ENCODE assay signal across 18 cellular contexts in the genomic region with DNA sequence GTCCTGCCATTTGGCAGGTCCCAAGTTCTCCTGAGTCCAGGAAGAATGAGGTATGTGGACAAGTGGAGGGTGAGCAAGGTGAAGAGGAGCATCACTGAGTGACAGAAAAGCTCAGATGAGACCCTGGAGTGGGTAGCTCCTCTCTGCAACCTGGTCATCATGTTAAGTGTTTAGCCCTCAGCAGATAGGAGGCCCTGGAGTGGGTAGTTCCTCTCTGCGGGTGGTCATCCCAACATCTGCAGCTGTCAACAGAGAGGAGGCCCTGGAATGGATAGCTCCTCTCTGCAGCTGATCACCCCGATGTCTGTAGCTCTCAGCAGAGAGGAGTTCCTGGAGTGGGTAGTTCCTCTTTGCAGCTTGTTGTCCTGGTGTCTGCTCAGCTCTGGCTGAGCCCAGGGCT. TPM values are rescaled to one million over a fixed set of nuclear protein-coding genes. Genes with fewer than 3 reads are reported as not detected.
DNase-seq lines count a peak whose midpoint lies in the region; ATAC-seq, FAIRE-seq and TF ChIP-seq lines count a peak whose summit lies in the region.
"Had no signal": no experiment of that assay in that cellular context is flagged by ENCODE, and none has a peak within 500 bp of the region (broad histone marks: within the 10 kb centered on the region; RNA-seq: fewer than 3 reads in every experiment).

No MANE protein-coding gene starts in this region.

- no peak overlapping the region for H3K27ac ChIP-seq in K562 (ENCODE audit: extremely low read depth, low read depth, low read length)
- peak overlapping the region; percentile 36 to 56 for H3K27ac ChIP-seq in tibial artery
- H3K27ac ChIP-seq: SJCRH30 had no signal

- H2AFZ ChIP-seq in K562 (ENCODE audit: low read depth, low read length) = no peak overlapping the region

- H3K9me3 ChIP-seq in K562 (replicated peaks; ENCODE audit: control insufficient read depth, insufficient read depth, low read depth, low read length) (peaks cover 9% of the 10 kb centered on the region), tibial artery (peaks cover 0 to 5% (median 0%) of the 10 kb centered on the region in 3 donors)
- H3K9me3 ChIP-seq: SJCRH30 had no signal

- H4K20me1 ChIP-seq in K562 (replicated peaks; ENCODE audit: control insufficient read depth, insufficient read depth, low read length) = no peaks in the 10 kb centered on the region

- no peaks in the 10 kb centered on the region for H3K79me2 ChIP-seq in K562 (ENCODE audit: control insufficient read depth, insufficient read depth, low read length)

- no peaks in the 10 kb centered on the region for H3K27me3 Mint-ChIP-seq in activated naive CD4-positive, alpha-beta T cell treated with anti-CD3 and anti-CD28 coated beads for 36 hours (ENCODE audit: low read depth)

- TF ChIP-seq EP300 in K562 (IDR thresholded peaks at IDR 0.05; ENCODE audit: low read length) = no peak

- H3K27me3 ChIP-seq in K562 (ENCODE audit: control insufficient read depth in 2 of 2, insufficient read depth in 2 of 2, low read length in 2 of 2) (no peaks in the 10 kb centered on the region), tibial artery (no peaks in the 10 kb centered on the region)
- H3K27me3 ChIP-seq: MG63, SJCRH30 had no signal

- H3K36me3 Mint-ChIP-seq in activated naive CD4-positive, alpha-beta T cell treated with anti-CD3 and anti-CD28 coated beads for 36 hours (ENCODE audit: low read depth) = peaks cover 36% of the 10 kb centered on the region

- intact Hi-C loops in activated naive CD4-positive, alpha-beta T cell treated with anti-CD3 and anti-CD28 coated beads for 36 hours (cut with micrococcal nuclease) = no loop called here
- intact Hi-C loops in K562 (cut with micrococcal nuclease) = no loop called here
- intact Hi-C loops in tibial artery (cut with DNase I; ENCODE audit: low total_unique reads) = no loop called here

- TF ChIP-seq RAD21 in K562 (CRISPR knock-in tag; conservative IDR thresholded peaks at IDR 0.05 in 1 of 2, IDR thresholded peaks at IDR 0.05 in 1 of 2) = no peak

- H3K4me1 ChIP-seq in K562 (replicated peaks in 1 of 2; ENCODE audit: control insufficient read depth in 2 of 2, insufficient read depth in 2 of 2, low read length in 2 of 2) (no peaks in the 10 kb centered on the region), tibial artery (peaks cover 0 to 55% (median 15%) of the 10 kb centered on the region in 4 donors)
- H3K4me1 ChIP-seq: SJCRH30 had no signal

- CTCF ChIA-PET in activated naive CD4-positive, alpha-beta T cell treated with anti-CD3 and anti-CD28 coated beads for 36 hours (lab: Charles Lee) = no interaction called here
- CTCF ChIA-PET in K562 (lab: Yijun Ruan, JAX; ENCODE audit: low intra/inter-chr PET ratio) = no interaction called here

- FAIRE-seq in K562 (lab: Jason Lieb, UNC) = no peak
- FAIRE-seq in H54 (lab: Jason Lieb, UNC) = no peak
- FAIRE-seq: A204.1, GM19239, HepG2 had no signal

- DNase-seq in activated naive CD4-positive, alpha-beta T cell treated with anti-CD3 and anti-CD28 coated beads for 36 hours = peak; percentile 18
- DNase-seq in activated naive CD4-positive, alpha-beta T cell treated with anti-CD3 and anti-CD28 coated beads, Interleukin-2, amount 50 U/mL, for 16 hours = no peak
- DNase-seq in KBM-7 (peak; percentile 29), K562 (ENCODE audit: extremely low read depth in 1 of 4, low spot score in 3 of 4) (peak in 1 of 4 experiments; percentile 29), tibial artery (no peak), NCI-H2081 treated with DMSO at 0.1 percent for 48 hours (lab: John Stamatoyannopoulos, UW) (no peak), H54 (ENCODE audit: insufficient read length, low spot score) (no peak)
- DNase-seq: H7; MG63; NCI-H187; NCI-H69; NK-92 treated with Interleukin-12 subunit alpha and Interleukin-12 subunit beta, amount 100 ng/mL, for 24 hours; RPMI8226; SJCRH30 had no signal

- TF ChIP-seq POLR2A in K562 (conservative IDR thresholded peaks at IDR 0.05) (no peak), H54 (IDR thresholded peaks at IDR 0.05; ENCODE audit: low read depth, low read length) (no peak)

- H3K36me3 ChIP-seq in K562 (ENCODE audit: control insufficient read depth, insufficient read depth, low read length) (peaks cover 3% of the 10 kb centered on the region; the same call in 1 of the 3 replicates), tibial artery (peaks cover 0 to 7% (median 0%) of the 10 kb centered on the region in 3 donors)
- H3K36me3 ChIP-seq: SJCRH30 had no signal

- no peak for ATAC-seq in K562
- ATAC-seq: HepG2 had no signal

- H3K27ac Mint-ChIP-seq in activated naive CD4-positive, alpha-beta T cell treated with anti-CD3 and anti-CD28 coated beads for 36 hours = no peak overlapping the region

- no peak overlapping the region for H3K4me2 ChIP-seq in K562 (ENCODE audit: insufficient read depth, low read length)

- 100% methylated on average over 2 of the region's 2 CpGs for WGBS in K562 (ENCODE audit: insufficient coverage, low coverage, missing lambda C conversion rate)

- no peaks in the 10 kb centered on the region for H3K9me1 ChIP-seq in K562 (ENCODE audit: control insufficient read depth, insufficient read depth, low read length)

- no peak overlapping the region for H3K9ac ChIP-seq in K562 (ENCODE audit: insufficient read depth in 1 of 2, low read depth in 2 of 2, low read length in 2 of 2)

- BruUV-seq in K562 (replicated peaks; lab: Mats Ljungman, UMichigan) = no TSS peak

- TF ChIP-seq CTCF in K562 (IDR thresholded peaks at IDR 0.05 in 2 of 3, conservative IDR thresholded peaks at IDR 0.05 in 1 of 3; ENCODE audit: insufficient read depth in 2 of 3, low read depth in 1 of 3, low read length in 3 of 3) = no peak
- no peak for TF ChIP-seq CTCF in tibial artery (IDR thresholded peaks at IDR 0.05)

- in situ Hi-C loops in KBM-7 (cut with MboI; ENCODE audit: low pct_unique_long_range_greater_than_20kb, low sequenced_read_pairs) = no loop called here
- in situ Hi-C loops in K562 (cut with MboI) = no loop called here

- H3K9me3 Mint-ChIP-seq in activated naive CD4-positive, alpha-beta T cell treated with anti-CD3 and anti-CD28 coated beads for 36 hours = peaks cover 27% of the 10 kb centered on the region

- H3K4me1 Mint-ChIP-seq in activated naive CD4-positive, alpha-beta T cell treated with anti-CD3 and anti-CD28 coated beads for 36 hours (ENCODE audit: low read depth) = peaks cover 27% of the 10 kb centered on the region
- H3K4me1 Mint-ChIP-seq: CD14-positive monocyte had no signal

- no peak overlapping the region for H3K4me3 Mint-ChIP-seq in activated naive CD4-positive, alpha-beta T cell treated with anti-CD3 and anti-CD28 coated beads for 36 hours
- H3K4me3 Mint-ChIP-seq: CD14-positive monocyte had no signal

- POLR2A ChIA-PET in K562 (lab: Yijun Ruan, JAX) = no interaction called here

- no peak overlapping the region for H3K4me3 ChIP-seq in K562
- no peak overlapping the region for H3K4me3 ChIP-seq in tibial artery
- H3K4me3 ChIP-seq: MG63, SJCRH30 had no signal

TF ChIP-seq in K562, 482 proteins besides CTCF, POLR2A, EP300 and RAD21 (continues in another document):
- 0 out of 2 replicates have a peak, but pooled peaks have one; percentile 41 for TF ChIP-seq CBX1 (IDR thresholded peaks at IDR 0.05; ENCODE audit: low read depth)

RNA-seq across cellular contexts. Expression of a gene that starts 48.4 kb away (rescaled TPM):
- total RNA-seq in activated naive CD4-positive, alpha-beta T cell treated with anti-CD3 and anti-CD28 coated beads for 36 hours = 10 to 100 TPM; 35.6 to 38.5 TPM
- 8.3 and 9.4 TPM in 2 replicates for total RNA-seq in K562 (2011; cell fraction: chromatin; rRNA removed; ENCODE audit: low replicate concordance)
- 14.2 and 15.7 TPM in 2 replicates for total RNA-seq in K562 (2011; cell fraction: nucleolus; rRNA removed)
- total RNA-seq in K562 (2011; cell fraction: nucleoplasm; rRNA removed) = 8.9 and 10.3 TPM in 2 replicates
- total RNA-seq in K562 (2014; rRNA removed) (61.5 and 66.4 TPM in 2 replicates), K562 (2014; rRNA removed; fragmentation: Illumina TruSeq; extraction: Trizol) (95.9 and 104 TPM in 2 replicates), K562 (2015; rRNA removed; fragmentation: Illumina TruSeq; extraction: Trizol) (89.3 and 93.6 TPM in 2 replicates), K562 (2021) (56.0 and 58.9 TPM in 2 replicates)
- polyA plus RNA-seq in K562 (2011; rRNA removed) (55.5 and 64.3 TPM in 2 replicates), K562 (2014; fragmentation: Illumina TruSeq; extraction: Trizol) (81.0 and 100 TPM in 2 replicates), K562 (2014; fragmentation: Nextera tagmentation; extraction: Ambion mirVana) (100 to 1,000 TPM; 140 to 155 TPM), K562 (2014; rRNA removed) (112 and 128 TPM in 2 replicates)
- polyA plus RNA-seq in K562 (2011; cell fraction: cytosol; rRNA removed) = 11.2 and 17.8 TPM in 2 replicates
- polyA plus RNA-seq in K562 (2011; cell fraction: nucleus; rRNA removed) = 11.4 and 15.6 TPM in 2 replicates
- 52.2 and 79.7 TPM in 2 replicates for polyA plus RNA-seq in K562 (2012)
- 13.2 and 13.3 TPM in 2 replicates for polyA minus RNA-seq in K562 (2011; rRNA and poly(A)+ RNA removed)
- polyA minus RNA-seq in K562 (2011; cell fraction: cytosol; rRNA and poly(A)+ RNA removed) = 14.3 and 27.4 TPM in 2 replicates
- polyA minus RNA-seq in K562 (2011; cell fraction: nucleus; rRNA and poly(A)+ RNA removed) = 19.0 and 30.5 TPM in 2 replicates

RNA-seq across cellular contexts. Expression of a gene that starts 48.6 kb away (rescaled TPM):
- 1 to 10 TPM; 7.8 to 9.1 TPM for total RNA-seq in activated naive CD4-positive, alpha-beta T cell treated with anti-CD3 and anti-CD28 coated beads for 36 hours
- total RNA-seq in K562 (2011; cell fraction: chromatin; rRNA removed; ENCODE audit: low replicate concordance) = 22.7 and 43.4 TPM in 2 replicates
- 10.0 and 16.1 TPM in 2 replicates for total RNA-seq in K562 (2011; cell fraction: nucleolus; rRNA removed)
- total RNA-seq in K562 (2011; cell fraction: nucleoplasm; rRNA removed) = 21.8 and 37.2 TPM in 2 replicates
- total RNA-seq in K562 (2014; rRNA removed) = 10.1 and 14.6 TPM in 2 replicates
- 29.0 and 30.0 TPM in 2 replicates for total RNA-seq in K562 (2014; rRNA removed; fragmentation: Illumina TruSeq; extraction: Trizol)
- 24.4 and 24.8 TPM in 2 replicates for total RNA-seq in K562 (2015; rRNA removed; fragmentation: Illumina TruSeq; extraction: Trizol)
- 14.1 and 15.6 TPM in 2 replicates for total RNA-seq in K562 (2021)
- 36.7 and 41.8 TPM in 2 replicates for polyA plus RNA-seq in K562 (2011; rRNA removed)
- polyA plus RNA-seq in K562 (2011; cell fraction: cytosol; rRNA removed) = 12.6 and 25.9 TPM in 2 replicates
- 13.4 and 20.6 TPM in 2 replicates for polyA plus RNA-seq in K562 (2011; cell fraction: nucleus; rRNA removed)
- polyA plus RNA-seq in K562 (2012) = 9.3 and 12.2 TPM in 2 replicates
- 19.1 and 20.4 TPM in 2 replicates for polyA plus RNA-seq in K562 (2014; fragmentation: Illumina TruSeq; extraction: Trizol)
- polyA plus RNA-seq in K562 (2014; fragmentation: Nextera tagmentation; extraction: Ambion mirVana) = 10 to 100 TPM; 37.1 to 39.4 TPM
- polyA plus RNA-seq in K562 (2014; rRNA removed) = 16.1 and 17.1 TPM in 2 replicates
- polyA minus RNA-seq in K562 (2011; rRNA and poly(A)+ RNA removed) = 32.3 and 39.8 TPM in 2 replicates
- 18.1 and 18.3 TPM in 2 replicates for polyA minus RNA-seq in K562 (2011; cell fraction: cytosol; rRNA and poly(A)+ RNA removed)
- polyA minus RNA-seq in K562 (2011; cell fraction: nucleus; rRNA and poly(A)+ RNA removed) = 20.5 and 34.9 TPM in 2 replicates

Comparison
In these comparisons a context has a peak if more than half of its experiments do, and no peak if none do; other contexts are left out.
1. DNase-seq: peak in activated naive CD4-positive, alpha-beta T cell treated with anti-CD3 and anti-CD28 coated beads for 36 hours (single experiment) and KBM-7 (single experiment); none in activated naive CD4-positive, alpha-beta T cell treated with anti-CD3 and anti-CD28 coated beads, Interleukin-2, amount 50 U/mL, for 16 hours (single experiment), tibial artery (0 of 2), NCI-H2081 treated with DMSO at 0.1 percent for 48 hours (single experiment) and H54 (single experiment).